Comparison of ENCODE assay signal across 1 cellular context in the genomic region with DNA sequence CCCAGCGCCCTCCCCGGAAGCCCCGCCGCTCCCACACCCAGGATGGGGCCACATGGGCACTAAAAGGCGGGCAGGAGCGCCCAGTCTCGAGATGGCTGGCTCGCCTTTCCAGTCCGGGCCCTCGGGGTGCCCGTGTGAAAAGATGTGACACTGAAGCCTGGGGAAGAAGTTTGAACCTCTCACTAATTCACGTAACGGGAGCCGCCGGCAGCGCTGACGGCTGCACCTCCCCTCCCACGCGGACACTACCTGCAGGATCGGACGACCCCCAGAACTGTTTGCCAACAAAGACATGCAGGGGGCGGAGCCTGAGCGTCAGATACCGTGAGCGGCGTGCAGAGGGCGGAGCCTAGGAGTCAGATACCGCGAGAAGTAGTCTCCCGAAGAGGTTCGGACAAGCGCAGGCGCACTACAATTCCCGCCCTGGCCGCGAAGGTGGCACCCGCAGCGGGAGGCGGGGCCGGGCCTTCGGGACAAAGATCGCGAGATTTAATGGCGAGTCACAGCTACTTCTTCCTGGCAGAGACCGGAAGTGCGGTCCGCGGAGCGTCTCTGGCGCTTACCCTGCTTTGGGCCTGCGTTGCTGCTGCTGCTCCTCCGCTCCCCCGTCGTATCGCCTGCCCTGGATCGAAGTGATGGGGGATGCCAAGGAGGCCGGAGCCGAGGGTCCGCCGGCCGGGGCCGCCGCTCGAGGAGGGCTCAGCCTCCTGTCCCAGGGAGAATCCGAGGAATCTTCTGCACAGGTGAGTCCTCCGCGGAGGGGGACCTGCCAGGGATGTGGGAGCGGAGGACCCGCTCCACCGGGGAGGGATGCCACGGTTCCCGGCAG.
TF ChIP-seq lines count a peak whose summit lies in the region.

A gene with protein sequence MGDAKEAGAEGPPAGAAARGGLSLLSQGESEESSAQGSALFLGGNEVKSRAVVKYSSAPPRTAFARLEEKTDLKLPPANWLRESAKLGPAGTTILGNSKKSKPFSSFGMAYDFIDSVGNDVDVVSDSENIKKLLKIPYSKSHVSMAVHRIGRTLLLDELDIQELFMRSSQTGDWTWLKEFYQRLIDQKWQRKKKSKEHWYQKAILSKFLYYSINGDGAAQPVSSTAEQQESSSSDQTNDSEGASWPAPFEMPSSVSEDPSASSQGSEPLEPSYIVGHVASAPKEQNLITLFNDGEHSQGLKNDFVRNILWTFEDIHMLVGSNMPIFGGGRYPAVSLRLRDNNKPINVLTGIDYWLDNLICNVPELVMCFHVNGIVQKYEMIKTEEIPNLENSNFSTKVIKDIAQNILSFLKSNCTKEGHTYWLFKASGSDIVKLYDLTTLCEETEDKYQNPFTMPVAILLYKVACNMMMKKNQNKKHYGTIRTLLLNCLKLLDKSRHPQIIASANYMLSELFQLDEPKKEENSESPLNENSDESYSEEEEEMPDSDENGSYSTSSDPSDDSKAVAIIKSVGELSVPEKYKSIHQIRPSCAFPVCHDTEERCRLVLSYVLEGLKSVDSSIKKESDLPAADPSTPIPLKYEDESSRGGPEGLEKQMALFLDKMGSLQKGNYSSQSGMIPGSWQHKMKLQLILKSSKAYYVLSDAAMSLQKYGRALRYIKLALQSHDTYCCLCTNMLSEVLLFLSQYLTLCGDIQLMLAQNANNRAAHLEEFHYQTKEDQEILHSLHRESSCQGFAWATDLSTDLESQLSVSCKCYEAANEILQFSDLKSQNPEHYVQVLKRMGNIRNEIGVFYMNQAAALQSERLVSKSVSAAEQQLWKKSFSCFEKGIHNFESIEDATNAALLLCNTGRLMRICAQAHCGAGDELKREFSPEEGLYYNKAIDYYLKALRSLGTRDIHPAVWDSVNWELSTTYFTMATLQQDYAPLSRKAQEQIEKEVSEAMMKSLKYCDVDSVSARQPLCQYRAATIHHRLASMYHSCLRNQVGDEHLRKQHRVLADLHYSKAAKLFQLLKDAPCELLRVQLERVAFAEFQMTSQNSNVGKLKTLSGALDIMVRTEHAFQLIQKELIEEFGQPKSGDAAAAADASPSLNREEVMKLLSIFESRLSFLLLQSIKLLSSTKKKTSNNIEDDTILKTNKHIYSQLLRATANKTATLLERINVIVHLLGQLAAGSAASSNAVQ (plus strand): TSS at position 537 of the 829 bp plus-strand sequence. CDS start 99 bp downstream, at position 636.

TF ChIP-seq in HepG2, 621 proteins besides CTCF, POLR2A, EP300 and RAD21 (continued from another document and continues in another):
- TF ChIP-seq, protein P1, sequence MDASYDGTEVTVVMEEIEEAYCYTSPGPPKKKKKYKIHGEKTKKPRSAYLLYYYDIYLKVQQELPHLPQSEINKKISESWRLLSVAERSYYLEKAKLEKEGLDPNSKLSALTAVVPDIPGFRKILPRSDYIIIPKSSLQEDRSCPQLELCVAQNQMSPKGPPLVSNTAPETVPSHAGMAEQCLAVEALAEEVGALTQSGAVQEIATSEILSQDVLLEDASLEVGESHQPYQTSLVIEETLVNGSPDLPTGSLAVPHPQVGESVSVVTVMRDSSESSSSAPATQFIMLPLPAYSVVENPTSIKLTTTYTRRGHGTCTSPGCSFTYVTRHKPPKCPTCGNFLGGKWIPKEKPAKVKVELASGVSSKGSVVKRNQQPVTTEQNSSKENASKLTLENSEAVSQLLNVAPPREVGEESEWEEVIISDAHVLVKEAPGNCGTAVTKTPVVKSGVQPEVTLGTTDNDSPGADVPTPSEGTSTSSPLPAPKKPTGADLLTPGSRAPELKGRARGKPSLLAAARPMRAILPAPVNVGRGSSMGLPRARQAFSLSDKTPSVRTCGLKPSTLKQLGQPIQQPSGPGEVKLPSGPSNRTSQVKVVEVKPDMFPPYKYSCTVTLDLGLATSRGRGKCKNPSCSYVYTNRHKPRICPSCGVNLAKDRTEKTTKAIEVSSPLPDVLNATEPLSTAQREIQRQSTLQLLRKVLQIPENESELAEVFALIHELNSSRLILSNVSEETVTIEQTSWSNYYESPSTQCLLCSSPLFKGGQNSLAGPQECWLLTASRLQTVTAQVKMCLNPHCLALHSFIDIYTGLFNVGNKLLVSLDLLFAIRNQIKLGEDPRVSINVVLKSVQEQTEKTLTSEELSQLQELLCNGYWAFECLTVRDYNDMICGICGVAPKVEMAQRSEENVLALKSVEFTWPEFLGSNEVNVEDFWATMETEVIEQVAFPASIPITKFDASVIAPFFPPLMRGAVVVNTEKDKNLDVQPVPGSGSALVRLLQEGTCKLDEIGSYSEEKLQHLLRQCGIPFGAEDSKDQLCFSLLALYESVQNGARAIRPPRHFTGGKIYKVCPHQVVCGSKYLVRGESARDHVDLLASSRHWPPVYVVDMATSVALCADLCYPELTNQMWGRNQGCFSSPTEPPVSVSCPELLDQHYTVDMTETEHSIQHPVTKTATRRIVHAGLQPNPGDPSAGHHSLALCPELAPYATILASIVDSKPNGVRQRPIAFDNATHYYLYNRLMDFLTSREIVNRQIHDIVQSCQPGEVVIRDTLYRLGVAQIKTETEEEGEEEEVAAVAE (CRISPR knock-in tag; IDR thresholded peaks at IDR 0.05; ENCODE audit: borderline replicate concordance) = peak; percentile 23; the same call in 1 of the 2 replicates
- TF ChIP-seq KDM2A (CRISPR knock-in tag; IDR thresholded peaks at IDR 0.05; ENCODE audit: borderline replicate concordance, low read depth) (peak; percentile 66; the same call in 1 of the 2 replicates), ZNF572 (CRISPR knock-in tag; IDR thresholded peaks at IDR 0.05) (peak; percentile 47; the same call in 1 of the 2 replicates), MZF1 (CRISPR knock-in tag; IDR thresholded peaks at IDR 0.05; ENCODE audit: borderline replicate concordance) (no peak), MTF1 (CRISPR knock-in tag; IDR thresholded peaks at IDR 0.05) (no peak; the same call in 1 of the 2 replicates), SAP130 (CRISPR knock-in tag; IDR thresholded peaks at IDR 0.05; ENCODE audit: low read depth) (peak; percentile 83), MAFF (IDR thresholded peaks at IDR 0.05; ENCODE audit: low read depth, low read length) (no peak), STAG1 (CRISPR knock-in tag; IDR thresholded peaks at IDR 0.05) (peak; percentile 12; the same call in 1 of the 2 replicates), CEBPG (CRISPR knock-in tag; IDR thresholded peaks at IDR 0.05) (peak; percentile 25; the same call in 1 of the 2 replicates), ZNF33B (CRISPR knock-in tag; IDR thresholded peaks at IDR 0.05) (peak; percentile 57), GLI4 (CRISPR knock-in tag; IDR thresholded peaks at IDR 0.05; ENCODE audit: borderline replicate concordance) (no peak; the same call in 1 of the 2 replicates), ZNF564 (CRISPR knock-in tag; IDR thresholded peaks at IDR 0.05) (no peak)
- TF ChIP-seq, protein P2, sequence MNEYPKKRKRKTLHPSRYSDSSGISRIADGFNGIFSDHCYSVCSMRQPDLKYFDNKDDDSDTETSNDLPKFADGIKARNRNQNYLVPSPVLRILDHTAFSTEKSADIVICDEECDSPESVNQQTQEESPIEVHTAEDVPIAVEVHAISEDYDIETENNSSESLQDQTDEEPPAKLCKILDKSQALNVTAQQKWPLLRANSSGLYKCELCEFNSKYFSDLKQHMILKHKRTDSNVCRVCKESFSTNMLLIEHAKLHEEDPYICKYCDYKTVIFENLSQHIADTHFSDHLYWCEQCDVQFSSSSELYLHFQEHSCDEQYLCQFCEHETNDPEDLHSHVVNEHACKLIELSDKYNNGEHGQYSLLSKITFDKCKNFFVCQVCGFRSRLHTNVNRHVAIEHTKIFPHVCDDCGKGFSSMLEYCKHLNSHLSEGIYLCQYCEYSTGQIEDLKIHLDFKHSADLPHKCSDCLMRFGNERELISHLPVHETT (CRISPR knock-in tag; conservative IDR thresholded peaks at IDR 0.05) = no peak; the same call in 1 of the 2 replicates
- TF ChIP-seq, protein P3, sequence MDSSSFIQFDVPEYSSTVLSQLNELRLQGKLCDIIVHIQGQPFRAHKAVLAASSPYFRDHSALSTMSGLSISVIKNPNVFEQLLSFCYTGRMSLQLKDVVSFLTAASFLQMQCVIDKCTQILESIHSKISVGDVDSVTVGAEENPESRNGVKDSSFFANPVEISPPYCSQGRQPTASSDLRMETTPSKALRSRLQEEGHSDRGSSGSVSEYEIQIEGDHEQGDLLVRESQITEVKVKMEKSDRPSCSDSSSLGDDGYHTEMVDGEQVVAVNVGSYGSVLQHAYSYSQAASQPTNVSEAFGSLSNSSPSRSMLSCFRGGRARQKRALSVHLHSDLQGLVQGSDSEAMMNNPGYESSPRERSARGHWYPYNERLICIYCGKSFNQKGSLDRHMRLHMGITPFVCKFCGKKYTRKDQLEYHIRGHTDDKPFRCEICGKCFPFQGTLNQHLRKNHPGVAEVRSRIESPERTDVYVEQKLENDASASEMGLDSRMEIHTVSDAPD (CRISPR knock-in tag; IDR thresholded peaks at IDR 0.05) = no peak
- TF ChIP-seq, protein P4, sequence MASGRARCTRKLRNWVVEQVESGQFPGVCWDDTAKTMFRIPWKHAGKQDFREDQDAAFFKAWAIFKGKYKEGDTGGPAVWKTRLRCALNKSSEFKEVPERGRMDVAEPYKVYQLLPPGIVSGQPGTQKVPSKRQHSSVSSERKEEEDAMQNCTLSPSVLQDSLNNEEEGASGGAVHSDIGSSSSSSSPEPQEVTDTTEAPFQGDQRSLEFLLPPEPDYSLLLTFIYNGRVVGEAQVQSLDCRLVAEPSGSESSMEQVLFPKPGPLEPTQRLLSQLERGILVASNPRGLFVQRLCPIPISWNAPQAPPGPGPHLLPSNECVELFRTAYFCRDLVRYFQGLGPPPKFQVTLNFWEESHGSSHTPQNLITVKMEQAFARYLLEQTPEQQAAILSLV (CRISPR knock-in tag; IDR thresholded peaks at IDR 0.05; ENCODE audit: borderline replicate concordance) = 0 out of 2 replicates have a peak, but pooled peaks have one; percentile 62
- TF ChIP-seq, protein P5, sequence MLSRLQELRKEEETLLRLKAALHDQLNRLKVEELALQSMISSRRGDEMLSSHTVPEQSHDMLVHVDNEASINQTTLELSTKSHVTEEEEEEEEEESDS (CRISPR knock-in tag; IDR thresholded peaks at IDR 0.05; ENCODE audit: borderline replicate concordance) = no peak
- TF ChIP-seq, protein P6, sequence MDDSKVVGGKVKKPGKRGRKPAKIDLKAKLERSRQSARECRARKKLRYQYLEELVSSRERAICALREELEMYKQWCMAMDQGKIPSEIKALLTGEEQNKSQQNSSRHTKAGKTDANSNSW (CRISPR knock-in tag; IDR thresholded peaks at IDR 0.05; ENCODE audit: borderline replicate concordance) = 0 out of 2 replicates have a peak, but pooled peaks have one; percentile 29
- TF ChIP-seq, protein P7, sequence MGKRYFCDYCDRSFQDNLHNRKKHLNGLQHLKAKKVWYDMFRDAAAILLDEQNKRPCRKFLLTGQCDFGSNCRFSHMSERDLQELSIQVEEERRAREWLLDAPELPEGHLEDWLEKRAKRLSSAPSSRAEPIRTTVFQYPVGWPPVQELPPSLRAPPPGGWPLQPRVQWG (CRISPR knock-in tag; IDR thresholded peaks at IDR 0.05; ENCODE audit: borderline replicate concordance, low read depth) = no peak
- TF ChIP-seq, protein P8, sequence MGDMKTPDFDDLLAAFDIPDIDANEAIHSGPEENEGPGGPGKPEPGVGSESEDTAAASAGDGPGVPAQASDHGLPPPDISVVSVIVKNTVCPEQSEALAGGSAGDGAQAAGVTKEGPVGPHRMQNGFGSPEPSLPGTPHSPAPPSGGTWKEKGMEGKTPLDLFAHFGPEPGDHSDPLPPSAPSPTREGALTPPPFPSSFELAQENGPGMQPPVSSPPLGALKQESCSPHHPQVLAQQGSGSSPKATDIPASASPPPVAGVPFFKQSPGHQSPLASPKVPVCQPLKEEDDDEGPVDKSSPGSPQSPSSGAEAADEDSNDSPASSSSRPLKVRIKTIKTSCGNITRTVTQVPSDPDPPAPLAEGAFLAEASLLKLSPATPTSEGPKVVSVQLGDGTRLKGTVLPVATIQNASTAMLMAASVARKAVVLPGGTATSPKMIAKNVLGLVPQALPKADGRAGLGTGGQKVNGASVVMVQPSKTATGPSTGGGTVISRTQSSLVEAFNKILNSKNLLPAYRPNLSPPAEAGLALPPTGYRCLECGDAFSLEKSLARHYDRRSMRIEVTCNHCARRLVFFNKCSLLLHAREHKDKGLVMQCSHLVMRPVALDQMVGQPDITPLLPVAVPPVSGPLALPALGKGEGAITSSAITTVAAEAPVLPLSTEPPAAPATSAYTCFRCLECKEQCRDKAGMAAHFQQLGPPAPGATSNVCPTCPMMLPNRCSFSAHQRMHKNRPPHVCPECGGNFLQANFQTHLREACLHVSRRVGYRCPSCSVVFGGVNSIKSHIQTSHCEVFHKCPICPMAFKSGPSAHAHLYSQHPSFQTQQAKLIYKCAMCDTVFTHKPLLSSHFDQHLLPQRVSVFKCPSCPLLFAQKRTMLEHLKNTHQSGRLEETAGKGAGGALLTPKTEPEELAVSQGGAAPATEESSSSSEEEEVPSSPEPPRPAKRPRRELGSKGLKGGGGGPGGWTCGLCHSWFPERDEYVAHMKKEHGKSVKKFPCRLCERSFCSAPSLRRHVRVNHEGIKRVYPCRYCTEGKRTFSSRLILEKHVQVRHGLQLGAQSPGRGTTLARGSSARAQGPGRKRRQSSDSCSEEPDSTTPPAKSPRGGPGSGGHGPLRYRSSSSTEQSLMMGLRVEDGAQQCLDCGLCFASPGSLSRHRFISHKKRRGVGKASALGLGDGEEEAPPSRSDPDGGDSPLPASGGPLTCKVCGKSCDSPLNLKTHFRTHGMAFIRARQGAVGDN (CRISPR knock-in tag; IDR thresholded peaks at IDR 0.05) = peak; percentile 97
- TF ChIP-seq, protein P9, sequence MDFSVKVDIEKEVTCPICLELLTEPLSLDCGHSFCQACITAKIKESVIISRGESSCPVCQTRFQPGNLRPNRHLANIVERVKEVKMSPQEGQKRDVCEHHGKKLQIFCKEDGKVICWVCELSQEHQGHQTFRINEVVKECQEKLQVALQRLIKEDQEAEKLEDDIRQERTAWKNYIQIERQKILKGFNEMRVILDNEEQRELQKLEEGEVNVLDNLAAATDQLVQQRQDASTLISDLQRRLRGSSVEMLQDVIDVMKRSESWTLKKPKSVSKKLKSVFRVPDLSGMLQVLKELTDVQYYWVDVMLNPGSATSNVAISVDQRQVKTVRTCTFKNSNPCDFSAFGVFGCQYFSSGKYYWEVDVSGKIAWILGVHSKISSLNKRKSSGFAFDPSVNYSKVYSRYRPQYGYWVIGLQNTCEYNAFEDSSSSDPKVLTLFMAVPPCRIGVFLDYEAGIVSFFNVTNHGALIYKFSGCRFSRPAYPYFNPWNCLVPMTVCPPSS (IDR thresholded peaks at IDR 0.05) = no peak
- TF ChIP-seq, protein P10, sequence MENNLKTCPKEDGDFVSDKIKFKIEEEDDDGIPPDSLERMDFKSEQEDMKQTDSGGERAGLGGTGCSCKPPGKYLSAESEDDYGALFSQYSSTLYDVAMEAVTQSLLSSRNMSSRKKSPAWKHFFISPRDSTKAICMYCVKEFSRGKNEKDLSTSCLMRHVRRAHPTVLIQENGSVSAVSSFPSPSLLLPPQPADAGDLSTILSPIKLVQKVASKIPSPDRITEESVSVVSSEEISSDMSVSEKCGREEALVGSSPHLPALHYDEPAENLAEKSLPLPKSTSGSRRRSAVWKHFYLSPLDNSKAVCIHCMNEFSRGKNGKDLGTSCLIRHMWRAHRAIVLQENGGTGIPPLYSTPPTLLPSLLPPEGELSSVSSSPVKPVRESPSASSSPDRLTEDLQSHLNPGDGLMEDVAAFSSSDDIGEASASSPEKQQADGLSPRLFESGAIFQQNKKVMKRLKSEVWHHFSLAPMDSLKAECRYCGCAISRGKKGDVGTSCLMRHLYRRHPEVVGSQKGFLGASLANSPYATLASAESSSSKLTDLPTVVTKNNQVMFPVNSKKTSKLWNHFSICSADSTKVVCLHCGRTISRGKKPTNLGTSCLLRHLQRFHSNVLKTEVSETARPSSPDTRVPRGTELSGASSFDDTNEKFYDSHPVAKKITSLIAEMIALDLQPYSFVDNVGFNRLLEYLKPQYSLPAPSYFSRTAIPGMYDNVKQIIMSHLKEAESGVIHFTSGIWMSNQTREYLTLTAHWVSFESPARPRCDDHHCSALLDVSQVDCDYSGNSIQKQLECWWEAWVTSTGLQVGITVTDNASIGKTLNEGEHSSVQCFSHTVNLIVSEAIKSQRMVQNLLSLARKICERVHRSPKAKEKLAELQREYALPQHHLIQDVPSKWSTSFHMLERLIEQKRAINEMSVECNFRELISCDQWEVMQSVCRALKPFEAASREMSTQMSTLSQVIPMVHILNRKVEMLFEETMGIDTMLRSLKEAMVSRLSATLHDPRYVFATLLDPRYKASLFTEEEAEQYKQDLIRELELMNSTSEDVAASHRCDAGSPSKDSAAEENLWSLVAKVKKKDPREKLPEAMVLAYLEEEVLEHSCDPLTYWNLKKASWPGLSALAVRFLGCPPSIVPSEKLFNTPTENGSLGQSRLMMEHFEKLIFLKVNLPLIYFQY (CRISPR knock-in tag; IDR thresholded peaks at IDR 0.05; ENCODE audit: borderline replicate concordance) = no peak; the same call in 1 of the 2 replicates
